In genomic region chr3:13134879-13135206, GRCh38 we compare ENCODE assay signal across 25 cellular contexts.
DNase-seq lines count a peak whose midpoint lies in the region; ATAC-seq, FAIRE-seq and TF ChIP-seq lines count a peak whose summit lies in the region.
"Had no signal": no experiment of that assay in that cellular context is flagged by ENCODE, and none has a peak within 500 bp of the region (broad histone marks: within the 10 kb centered on the region; RNA-seq: fewer than 3 reads in every experiment).

No MANE protein-coding gene starts in this region.

- no peak overlapping the region for H4K91ac ChIP-seq in trophoblast cell (ENCODE audit: low read depth, low read length)
- H4K91ac ChIP-seq in mesenchymal stem cell (ENCODE audit: low read length): no peak overlapping the region

- no peak for TF ChIP-seq CTCF in HepG2 (CRISPR knock-in tag; IDR thresholded peaks at IDR 0.05)
- TF ChIP-seq CTCF in stomach (IDR thresholded peaks at IDR 0.05): no peak
- no peak for TF ChIP-seq CTCF in BE2C (IDR thresholded peaks at IDR 0.05; ENCODE audit: low read depth, low read length)

- ATAC-seq in HepG2: no peak; the same call in 2 of the 3 replicates

- no peak for TF ChIP-seq POLR2A in HepG2 (IDR thresholded peaks at IDR 0.05; ENCODE audit: insufficient read depth in 1 of 2, low read depth in 2 of 2, low read length in 2 of 2)
- no peak for TF ChIP-seq POLR2A in stomach (IDR thresholded peaks at IDR 0.05)

- H3K4me1 ChIP-seq in NT2/D1 (ENCODE audit: insufficient read depth, insufficient read length) (peaks cover 9% of the 10 kb centered on the region), HepG2 (ENCODE audit: insufficient read depth, low read length) (no peaks in the 10 kb centered on the region), stomach (no peaks in the 10 kb centered on the region), BE2C (no peaks in the 10 kb centered on the region), trophoblast cell (ENCODE audit: control insufficient read depth in 1 of 2, insufficient read depth in 2 of 2, low read length in 2 of 2) (no peaks in the 10 kb centered on the region), mesenchymal stem cell (ENCODE audit: control insufficient read depth, insufficient read depth, low read depth, low read length) (no peaks in the 10 kb centered on the region)
- H3K4me1 ChIP-seq: SJSA1 had no signal

- H3K79me2 ChIP-seq in HepG2 (ENCODE audit: insufficient read depth, low read length): no peaks in the 10 kb centered on the region
- no peaks in the 10 kb centered on the region for H3K79me2 ChIP-seq in trophoblast cell (ENCODE audit: control insufficient read depth, insufficient read depth, low read length, poor library complexity)

- H4K12ac ChIP-seq in trophoblast cell (ENCODE audit: low read depth, low read length): no peak overlapping the region

- CTCF ChIA-PET in HepG2 (lab: Yijun Ruan, JAX; ENCODE audit: low intra/inter-chr PET ratio, low total read pairs): no interaction called here

- H3K18ac ChIP-seq in trophoblast cell (ENCODE audit: low read length) (no peak overlapping the region), mesenchymal stem cell (ENCODE audit: low read depth in 1 of 2, low read length in 2 of 2) (no peak overlapping the region)

- DNase-seq in D341Med (ENCODE audit: low spot score): peak; percentile 17
- no peak for DNase-seq in NT2/D1 (ENCODE audit: low read depth, low spot score)
- no peak for DNase-seq in HepG2 (ENCODE audit: low spot score)
- peak; percentile 17 for DNase-seq in stomach
- DNase-seq in BE2C: no peak
- DNase-seq in trophoblast cell: no peak
- DNase-seq in mesenchymal stem cell: no peak
- DNase-seq: CD8-positive, alpha-beta memory T cell; DMS79 treated with DMSO at 0.1 percent for 48 hours; GF-D8; NCI-H1048; NCI-H1417; NCI-H1694; NCI-H2029 treated with DMSO at 0.1 percent for 48 hours; NCI-H446 treated with DMSO at 0.1 percent for 48 hours; NCI-H526; NCI-H82; NK-92 treated with Interleukin-12 subunit alpha and Interleukin-12 subunit beta, amount 100 ng/mL, for 24 hours; PC-9 had no signal

- in situ Hi-C loops in HepG2 (cut with HindIII; ENCODE audit: extremely low pct_ligation_motif_present, low pct_unique_long_range_greater_than_20kb): no loop called here

- TF ChIP-seq RAD21 in HepG2 (CRISPR knock-in tag; IDR thresholded peaks at IDR 0.05): no peak

- H3K4me3 ChIP-seq in NT2/D1 (ENCODE audit: insufficient read length, low read depth) (no peak overlapping the region), HepG2 (replicated peaks in 1 of 3; ENCODE audit: insufficient read depth in 1 of 3, low read depth in 2 of 3, low read length in 3 of 3) (no peak overlapping the region), stomach (no peak overlapping the region), BE2C (ENCODE audit: low read depth, low read length) (no peak overlapping the region), trophoblast cell (ENCODE audit: low read depth, low read length) (no peak overlapping the region), mesenchymal stem cell (ENCODE audit: insufficient read depth in 1 of 2, low read depth in 1 of 2, low read length in 2 of 2) (no peak overlapping the region)
- H3K4me3 ChIP-seq: PC-9, SJSA1 had no signal

- no peak overlapping the region for H2BK120ac ChIP-seq in trophoblast cell (ENCODE audit: insufficient read depth, low read length, poor library complexity)
- no peak overlapping the region for H2BK120ac ChIP-seq in mesenchymal stem cell (ENCODE audit: low read depth, low read length)

- peak overlapping the region; percentile 5 for H3K9ac ChIP-seq in NT2/D1 (ENCODE audit: insufficient read length, low read depth)
- H3K9ac ChIP-seq in HepG2 (ENCODE audit: insufficient read depth, low read depth, low read length): no peak overlapping the region
- H3K9ac ChIP-seq in trophoblast cell (ENCODE audit: low read length): no peak overlapping the region
- H3K9ac ChIP-seq in mesenchymal stem cell (ENCODE audit: low read length): no peak overlapping the region
- H3K9ac ChIP-seq: KMS-11 had no signal

- peaks cover 11% of the 10 kb centered on the region; the same call in 1 of the 2 replicates for H4K20me1 ChIP-seq in HepG2 (ENCODE audit: insufficient read depth, low read length)

- H3K14ac ChIP-seq in trophoblast cell (ENCODE audit: low read length) (no peak overlapping the region), mesenchymal stem cell (ENCODE audit: low read length in 2 of 2) (no peak overlapping the region)

- intact Hi-C loops in HepG2 (cut with micrococcal nuclease; ENCODE audit: unreplicated experiment) (no loop called here), stomach (cut with DNase I; ENCODE audit: low total_unique reads) (no loop called here)

- POLR2A ChIA-PET in HepG2 (lab: Yijun Ruan, JAX): no interaction called here

- H2AFZ ChIP-seq in HepG2 (ENCODE audit: low read length): no peak overlapping the region
- H2AFZ ChIP-seq in trophoblast cell (ENCODE audit: insufficient read depth, low read length, poor library complexity): no peak overlapping the region
- no peak overlapping the region for H2AFZ ChIP-seq in mesenchymal stem cell (ENCODE audit: low read depth, low read length)
- H2AFZ ChIP-seq: PC-9 had no signal

- no peak overlapping the region for H2BK12ac ChIP-seq in trophoblast cell (ENCODE audit: low read length)
- no peak overlapping the region for H2BK12ac ChIP-seq in mesenchymal stem cell (ENCODE audit: low read length in 2 of 2)

- H3K4ac ChIP-seq in trophoblast cell (ENCODE audit: low read depth, low read length): no peak overlapping the region
- H3K4ac ChIP-seq in mesenchymal stem cell (ENCODE audit: low read depth in 1 of 2, low read length in 2 of 2): no peak overlapping the region

- H3K23ac ChIP-seq in trophoblast cell (ENCODE audit: low read length): no peak overlapping the region
- H3K23ac ChIP-seq in mesenchymal stem cell (ENCODE audit: low read length in 2 of 2): no peak overlapping the region

- H3K27me3 ChIP-seq in NT2/D1 (ENCODE audit: insufficient read depth, insufficient read length) (no peaks in the 10 kb centered on the region), HepG2 (ENCODE audit: control insufficient read depth in 1 of 2, insufficient read depth in 2 of 2, low read length in 2 of 2) (no peaks in the 10 kb centered on the region), stomach (peaks cover 0 to 24% (median 0%) of the 10 kb centered on the region in 3 donors), BE2C (no peaks in the 10 kb centered on the region), trophoblast cell (ENCODE audit: insufficient read depth, low read length) (no peaks in the 10 kb centered on the region), mesenchymal stem cell (ENCODE audit: control insufficient read depth in 1 of 2, insufficient read depth in 1 of 2, low read length in 2 of 2) (peaks cover 37 to 65% of the 10 kb centered on the region in 2 experiments)
- H3K27me3 ChIP-seq: SJSA1 had no signal

- no CpG with 5 or more reads among the region's 8 CpGs for WGBS in HepG2 (ENCODE audit: low lambda C conversion rate)
- WGBS in stomach, 5 donors: 89 to 97% (median 91%) methylated on average over 7 to 8 of the region's 8 CpGs
- no CpG with 5 or more reads among the region's 8 CpGs for WGBS in trophoblast cell (ENCODE audit: extremely low coverage, insufficient coverage, insufficient read length)
- 81% methylated on average over 8 of the region's 8 CpGs for WGBS in mesenchymal stem cell

- H3K36me3 ChIP-seq in NT2/D1 (ENCODE audit: insufficient read depth, insufficient read length, low read length) (no peaks in the 10 kb centered on the region), HepG2 (replicated peaks in 1 of 2; ENCODE audit: control insufficient read depth in 1 of 2, insufficient read depth in 2 of 2, low read length in 2 of 2) (peaks cover 0 to 7% of the 10 kb centered on the region in 2 experiments; a peak in 1 of 5 replicates), stomach (no peaks in the 10 kb centered on the region), BE2C (no peaks in the 10 kb centered on the region), trophoblast cell (ENCODE audit: control insufficient read depth in 1 of 2, insufficient read depth in 2 of 2, low read length in 2 of 2) (no peaks in the 10 kb centered on the region), mesenchymal stem cell (ENCODE audit: control insufficient read depth in 1 of 2, insufficient read depth in 2 of 2, low read depth in 1 of 2, low read length in 2 of 2) (no peaks in the 10 kb centered on the region)
- H3K36me3 ChIP-seq: SJSA1 had no signal

- H3K79me1 ChIP-seq in trophoblast cell (ENCODE audit: low read length) (no peaks in the 10 kb centered on the region), mesenchymal stem cell (replicated peaks; ENCODE audit: low read length, poor library complexity, severe bottlenecking) (no peaks in the 10 kb centered on the region)

- H3K9me3 ChIP-seq in NT2/D1 (ENCODE audit: insufficient read depth, low read length) (no peaks in the 10 kb centered on the region), HepG2 (ENCODE audit: low read length) (no peaks in the 10 kb centered on the region), stomach (no peaks in the 10 kb centered on the region), BE2C (no peaks in the 10 kb centered on the region), trophoblast cell (ENCODE audit: insufficient read depth, low read depth, low read length) (no peaks in the 10 kb centered on the region), mesenchymal stem cell (ENCODE audit: control insufficient read depth, low read length) (no peaks in the 10 kb centered on the region)
- H3K9me3 ChIP-seq: SJSA1 had no signal

- H2BK5ac ChIP-seq in trophoblast cell (ENCODE audit: low read depth, low read length, poor library complexity) (no peak overlapping the region), mesenchymal stem cell (ENCODE audit: low read depth, low read length, poor library complexity, severe bottlenecking) (no peak overlapping the region)

- no TSS peak for BruUV-seq in HepG2 (replicated peaks; lab: Mats Ljungman, UMichigan)

- FAIRE-seq in HepG2 (lab: Jason Lieb, UNC): no peak
- FAIRE-seq: GM12891, GM19239, H54 had no signal

- TF ChIP-seq EP300 in HepG2 (IDR thresholded peaks at IDR 0.05; ENCODE audit: low read depth in 2 of 2, low read length in 2 of 2) (no peak), HepG2 (CRISPR knock-in tag; IDR thresholded peaks at IDR 0.05; ENCODE audit: borderline replicate concordance) (no peak), stomach (IDR thresholded peaks at IDR 0.05) (no peak)

- H3K27ac ChIP-seq in HepG2 (ENCODE audit: extremely low read length, insufficient read depth, low read length) (no peak overlapping the region), stomach (no peak overlapping the region), trophoblast cell (ENCODE audit: low read depth, low read length) (no peak overlapping the region), mesenchymal stem cell (ENCODE audit: low read length, poor library complexity, severe bottlenecking) (no peak overlapping the region)
- H3K27ac ChIP-seq: C4-2B, KMS-11, PC-9, SJSA1 had no signal

- H2BK15ac ChIP-seq in mesenchymal stem cell (ENCODE audit: low read depth, poor library complexity, severe bottlenecking): no peak overlapping the region

- H4K8ac ChIP-seq in trophoblast cell (ENCODE audit: low read depth, low read length) (no peak overlapping the region), mesenchymal stem cell (ENCODE audit: low read length) (no peak overlapping the region)

- H3K4me2 ChIP-seq in HepG2 (ENCODE audit: low read depth, low read length) (no peak overlapping the region), trophoblast cell (ENCODE audit: low read length) (no peak overlapping the region), mesenchymal stem cell (ENCODE audit: low read length, poor library complexity, severe bottlenecking) (no peak overlapping the region)
- H3K4me2 ChIP-seq: KMS-11, PC-9 had no signal

- H2AK5ac ChIP-seq in trophoblast cell (ENCODE audit: low read length) (no peak overlapping the region), mesenchymal stem cell (ENCODE audit: low read length, severe bottlenecking) (no peak overlapping the region)

Comparison
In these comparisons a context has a peak if more than half of its experiments do, and no peak if none do; other contexts are left out.
1. DNase-seq: peak in D341Med (single experiment) and stomach (single experiment); none in NT2/D1 (single experiment), HepG2 (single experiment), BE2C (single experiment), trophoblast cell (0 of 2) and mesenchymal stem cell (single experiment).